ENCODE assay signal across 6 cellular contexts in the genomic region with DNA sequence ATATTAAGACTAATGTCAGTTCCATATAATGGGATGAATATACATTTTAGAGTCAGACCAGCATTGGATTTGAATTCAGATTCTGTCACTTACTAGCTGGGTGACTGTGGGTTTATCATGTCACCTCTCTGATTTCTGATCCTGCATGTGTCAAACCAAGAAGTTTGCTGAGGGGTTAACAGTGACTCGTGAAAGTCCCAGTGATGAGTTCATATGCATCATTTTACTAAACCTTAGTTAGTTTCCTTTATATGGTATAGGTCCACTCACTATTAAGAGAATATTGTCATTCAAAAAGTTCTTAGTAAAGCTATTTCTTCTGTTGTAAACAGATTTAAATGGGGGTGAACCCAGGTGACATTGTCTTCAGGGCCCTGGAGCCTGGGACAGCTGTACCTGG.
"Had no signal": no experiment of that assay in that cellular context is flagged by ENCODE, and none has a peak within 500 bp of the region (broad histone marks: within the 10 kb centered on the region; RNA-seq: fewer than 3 reads in every experiment).

No MANE protein-coding gene starts in this region.

- H3K4me2 ChIP-seq: GM23338 had no signal

- H3K27ac Mint-ChIP-seq: GM23338, H9 had no signal

- H3K4me1 Mint-ChIP-seq: GM23338 had no signal

- ATAC-seq: GM23338, HepG2 had no signal

- H3K4me3 ChIP-seq: GM23338 had no signal

- H3K4me3 Mint-ChIP-seq: GM23338, H9 had no signal

- DNase-seq: H9, HCEC 1CT had no signal

- H3K27ac ChIP-seq: HL-60 had no signal

- H2AFZ ChIP-seq: GM23338 had no signal

- H3K27me3 Mint-ChIP-seq: IgD-negative memory B cell had no signal
